Comparison of ENCODE assay signal across 9 cellular contexts in genomic region chr5:67648201-67648671, GRCh38.
DNase-seq lines count a peak whose midpoint lies in the region; ATAC-seq, FAIRE-seq and TF ChIP-seq lines count a peak whose summit lies in the region.
"Had no signal": no experiment of that assay in that cellular context is flagged by ENCODE, and none has a peak within 500 bp of the region (broad histone marks: within the 10 kb centered on the region; RNA-seq: fewer than 3 reads in every experiment).

No MANE protein-coding gene starts in this region.

- no peak overlapping the region for H3K4me3 ChIP-seq in liver (ENCODE audit: low read depth in 1 of 3, low read length in 3 of 3)
- H3K4me3 ChIP-seq in HepG2 (replicated peaks in 1 of 3; ENCODE audit: insufficient read depth in 1 of 3, low read depth in 2 of 3, low read length in 3 of 3): no peak overlapping the region
- no peak overlapping the region for H3K4me3 ChIP-seq in CD8-positive, alpha-beta T cell (ENCODE audit: low read depth, low read length)

- H3K4me1 ChIP-seq in liver (ENCODE audit: control insufficient read depth in 4 of 4, insufficient read depth in 4 of 4, low read length in 3 of 4): no peaks in the 10 kb centered on the region
- H3K4me1 ChIP-seq in HepG2 (ENCODE audit: insufficient read depth, low read length): no peaks in the 10 kb centered on the region
- H3K4me1 ChIP-seq in CD8-positive, alpha-beta T cell (ENCODE audit: insufficient read depth, low read length): no peaks in the 10 kb centered on the region

- peaks cover 2% of the 10 kb centered on the region for H3K27me3 Mint-ChIP-seq in CD8-positive, alpha-beta T cell (ENCODE audit: low read depth)

- no peak overlapping the region for H3K4me3 Mint-ChIP-seq in stimulated activated effector memory CD8-positive, alpha-beta T cell treated with anti-CD3 and anti-CD28 coated beads, Interleukin-12 subunit alpha, Interleukin-12 subunit beta, amount 100 ng/mL, for 72 hours
- no peak overlapping the region for H3K4me3 Mint-ChIP-seq in CD8-positive, alpha-beta T cell

- H3K9me3 Mint-ChIP-seq in stimulated activated effector memory CD8-positive, alpha-beta T cell treated with anti-CD3 and anti-CD28 coated beads, Interleukin-12 subunit alpha, Interleukin-12 subunit beta, amount 100 ng/mL, for 72 hours: peaks cover 6% of the 10 kb centered on the region
- peaks cover 5% of the 10 kb centered on the region for H3K9me3 Mint-ChIP-seq in CD8-positive, alpha-beta T cell

- no peaks in the 10 kb centered on the region for H3K36me3 Mint-ChIP-seq in stimulated activated effector memory CD8-positive, alpha-beta T cell treated with anti-CD3 and anti-CD28 coated beads, Interleukin-12 subunit alpha, Interleukin-12 subunit beta, amount 100 ng/mL, for 72 hours
- H3K36me3 Mint-ChIP-seq in CD8-positive, alpha-beta T cell: no peaks in the 10 kb centered on the region

- H3K27ac ChIP-seq in liver (ENCODE audit: low read depth in 1 of 2, low read length in 2 of 2): no peak overlapping the region
- H3K27ac ChIP-seq in HepG2 (ENCODE audit: extremely low read length, insufficient read depth, low read length): no peak overlapping the region
- no peak overlapping the region for H3K27ac ChIP-seq in CD8-positive, alpha-beta T cell (ENCODE audit: low read depth, low read length)

- no peak for FAIRE-seq in HepG2 (lab: Jason Lieb, UNC)

- H4K20me1 ChIP-seq in HepG2 (ENCODE audit: insufficient read depth, low read length): no peaks in the 10 kb centered on the region

- 60% methylated on average over 6 of the region's 6 CpGs for WGBS in liver
- 81% methylated on average over 6 of the region's 6 CpGs for WGBS in HepG2 (ENCODE audit: low lambda C conversion rate)

- no peak for TF ChIP-seq POLR2A in HepG2 (IDR thresholded peaks at IDR 0.05; ENCODE audit: insufficient read depth in 1 of 2, low read depth in 2 of 2, low read length in 2 of 2)

- TF ChIP-seq CTCF in liver (IDR thresholded peaks at IDR 0.05; ENCODE audit: low read depth, low read length, missing input control) (no peak), HepG2 (CRISPR knock-in tag; IDR thresholded peaks at IDR 0.05) (no peak)
- TF ChIP-seq CTCF in CD8-positive, alpha-beta T cell (IDR thresholded peaks at IDR 0.05): no peak

- H3K27ac Mint-ChIP-seq in stimulated activated effector memory CD8-positive, alpha-beta T cell treated with anti-CD3 and anti-CD28 coated beads, Interleukin-12 subunit alpha, Interleukin-12 subunit beta, amount 100 ng/mL, for 72 hours: no peak overlapping the region
- no peak overlapping the region for H3K27ac Mint-ChIP-seq in CD8-positive, alpha-beta T cell

- H2AFZ ChIP-seq in HepG2 (ENCODE audit: low read length): no peak overlapping the region

- TF ChIP-seq EP300 in HepG2 (IDR thresholded peaks at IDR 0.05; ENCODE audit: low read depth in 2 of 2, low read length in 2 of 2): no peak
- no peak for TF ChIP-seq EP300 in HepG2 (CRISPR knock-in tag; IDR thresholded peaks at IDR 0.05; ENCODE audit: borderline replicate concordance)

- in situ Hi-C loops in HepG2 (cut with HindIII; ENCODE audit: extremely low pct_ligation_motif_present, low pct_unique_long_range_greater_than_20kb): no loop called here

- no TSS peak for BruUV-seq in HepG2 (replicated peaks; lab: Mats Ljungman, UMichigan)

- TF ChIP-seq RAD21 in liver (IDR thresholded peaks at IDR 0.05) (peak; percentile 29 to 54), HepG2 (CRISPR knock-in tag; IDR thresholded peaks at IDR 0.05) (no peak)

- CTCF ChIA-PET in HepG2 (lab: Yijun Ruan, JAX; ENCODE audit: low intra/inter-chr PET ratio, low total read pairs): no interaction called here
- CTCF ChIA-PET in CD8-positive, alpha-beta T cell (lab: Charles Lee): no interaction called here

- H3K9me3 ChIP-seq in liver (ENCODE audit: control insufficient read depth in 4 of 4, low read length in 3 of 4) (no peaks in the 10 kb centered on the region), HepG2 (ENCODE audit: low read length) (peaks cover 7% of the 10 kb centered on the region; the same call in 1 of the 2 replicates)
- H3K9me3 ChIP-seq in CD8-positive, alpha-beta T cell (ENCODE audit: low read length): no peaks in the 10 kb centered on the region

- intact Hi-C loops in HepG2 (cut with micrococcal nuclease; ENCODE audit: unreplicated experiment): no loop called here
- intact Hi-C loops in CD8-positive, alpha-beta T cell (cut with DNase I, micrococcal nuclease): no loop called here

- H3K36me3 ChIP-seq in liver (ENCODE audit: control insufficient read depth in 4 of 4, insufficient read depth in 3 of 4, low read depth in 1 of 4, low read length in 3 of 4): no peaks in the 10 kb centered on the region
- H3K36me3 ChIP-seq in HepG2 (replicated peaks in 1 of 2; ENCODE audit: control insufficient read depth in 1 of 2, insufficient read depth in 2 of 2, low read length in 2 of 2): no peaks in the 10 kb centered on the region
- H3K36me3 ChIP-seq in CD8-positive, alpha-beta T cell (ENCODE audit: insufficient read depth, low read length): no peaks in the 10 kb centered on the region

- no peak overlapping the region for H3K9ac ChIP-seq in liver (ENCODE audit: low read depth in 1 of 2, low read length in 2 of 2)
- H3K9ac ChIP-seq in HepG2 (ENCODE audit: insufficient read depth, low read depth, low read length): no peak overlapping the region

- H3K79me2 ChIP-seq in HepG2 (ENCODE audit: insufficient read depth, low read length): no peaks in the 10 kb centered on the region

- no peaks in the 10 kb centered on the region for H3K27me3 ChIP-seq in liver (ENCODE audit: control insufficient read depth in 4 of 4, insufficient read depth in 4 of 4, low read length in 3 of 4)
- peaks cover 0 to 3% of the 10 kb centered on the region in 2 experiments; a peak in 1 of 5 replicates for H3K27me3 ChIP-seq in HepG2 (ENCODE audit: control insufficient read depth in 1 of 2, insufficient read depth in 2 of 2, low read length in 2 of 2)
- no peaks in the 10 kb centered on the region for H3K27me3 ChIP-seq in CD8-positive, alpha-beta T cell (ENCODE audit: insufficient read depth, low read length)

- H3K4me1 Mint-ChIP-seq in stimulated activated effector memory CD8-positive, alpha-beta T cell treated with anti-CD3 and anti-CD28 coated beads, Interleukin-12 subunit alpha, Interleukin-12 subunit beta, amount 100 ng/mL, for 72 hours: no peaks in the 10 kb centered on the region
- H3K4me1 Mint-ChIP-seq in CD8-positive, alpha-beta T cell (ENCODE audit: low read depth): peaks cover 6% of the 10 kb centered on the region

- H3K4me2 ChIP-seq in HepG2 (ENCODE audit: low read depth, low read length): no peak overlapping the region

- DNase-seq in HepG2 (ENCODE audit: low spot score) (no peak), epidermal melanocyte (ENCODE audit: insufficient read length, low spot score) (peak; percentile 23), mucosa of gallbladder (ENCODE audit: low spot score) (peak; percentile 80)
- no peak for DNase-seq in stimulated activated effector memory CD8-positive, alpha-beta T cell treated with anti-CD3 and anti-CD28 coated beads, Interleukin-12 subunit alpha, Interleukin-12 subunit beta, amount 100 ng/mL, for 72 hours (ENCODE audit: low spot score in 2 of 2)
- DNase-seq in activated T-cell treated with anti-CD3 and anti-CD28 coated beads, Interleukin-2, amount 50 U/mL, for 48 hours: no peak
- DNase-seq in CD8-positive, alpha-beta T cell: no peak
- DNase-seq: retina had no signal

- no peak for ATAC-seq in HepG2
- ATAC-seq in GM19397 (IDR thresholded peaks at IDR 0.05; ENCODE audit: unreplicated experiment): no peak
- no peak for ATAC-seq in stimulated activated effector memory CD8-positive, alpha-beta T cell treated with anti-CD3 and anti-CD28 coated beads, Interleukin-12 subunit alpha, Interleukin-12 subunit beta, amount 100 ng/mL, for 72 hours
- ATAC-seq in CD8-positive, alpha-beta T cell: no peak

- POLR2A ChIA-PET in HepG2 (lab: Yijun Ruan, JAX): no interaction called here
- POLR2A ChIA-PET in CD8-positive, alpha-beta T cell (lab: Charles Lee): no interaction called here

TF ChIP-seq in liver, 16 proteins besides CTCF, POLR2A, EP300 and RAD21 (continues in another document):
- TF ChIP-seq GABPA (IDR thresholded peaks at IDR 0.05 in 1 of 2, conservative IDR thresholded peaks at IDR 0.05 in 1 of 2): no peak
- TF ChIP-seq, protein P1, sequence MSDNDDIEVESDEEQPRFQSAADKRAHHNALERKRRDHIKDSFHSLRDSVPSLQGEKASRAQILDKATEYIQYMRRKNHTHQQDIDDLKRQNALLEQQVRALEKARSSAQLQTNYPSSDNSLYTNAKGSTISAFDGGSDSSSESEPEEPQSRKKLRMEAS (IDR thresholded peaks at IDR 0.05): no peak

TF ChIP-seq in HepG2, 621 proteins besides CTCF, POLR2A, EP300 and RAD21 (continues in another document):
- TF ChIP-seq ZNF367 (CRISPR knock-in tag; IDR thresholded peaks at IDR 0.05; ENCODE audit: borderline replicate concordance) (no peak), RBFOX2 (IDR thresholded peaks at IDR 0.05; ENCODE audit: low read depth, low read length) (no peak), IRF2 (CRISPR knock-in tag; IDR thresholded peaks at IDR 0.05) (no peak), ARHGAP35 (CRISPR knock-in tag; IDR thresholded peaks at IDR 0.05; ENCODE audit: borderline replicate concordance) (no peak)

Comparison
In these comparisons a context has a peak if more than half of its experiments do, and no peak if none do; other contexts are left out.
1. DNase-seq: peak in epidermal melanocyte (single experiment) and mucosa of gallbladder (single experiment); none in HepG2 (single experiment), stimulated activated effector memory CD8-positive, alpha-beta T cell treated with anti-CD3 and anti-CD28 coated beads, Interleukin-12 subunit alpha, Interleukin-12 subunit beta, amount 100 ng/mL, for 72 hours (0 of 2), activated T-cell treated with anti-CD3 and anti-CD28 coated beads, Interleukin-2, amount 50 U/mL, for 48 hours (0 of 2) and CD8-positive, alpha-beta T cell (0 of 7).